ENCODE assay signal across 25 cellular contexts in genomic region chr5:181108578-181109165, GRCh38. TPM values are rescaled to one million over a fixed set of nuclear protein-coding genes. Genes with fewer than 3 reads are reported as not detected.
A peak's percentile ranks its signal among the peaks of the same experiment; 100 is the strongest.
DNase-seq lines count a peak whose midpoint lies in the region; ATAC-seq and TF ChIP-seq lines count a peak whose summit lies in the region.
"Had no signal": no experiment of that assay in that cellular context is flagged by ENCODE, and none has a peak within 500 bp of the region (broad histone marks: within the 10 kb centered on the region; RNA-seq: fewer than 3 reads in every experiment).

No MANE protein-coding gene starts in this region.

- no peak overlapping the region for H3K27ac Mint-ChIP-seq in activated CD4-positive, alpha-beta T cell treated with anti-CD3 and anti-CD28 coated beads, Interleukin-2, amount 10 ng/mL, durations not matched to agents 7 days and 5 days
- no peak overlapping the region for H3K27ac Mint-ChIP-seq in activated CD4-positive, alpha-beta T cell treated with anti-CD3 and anti-CD28 coated beads for 36 hours
- no peak overlapping the region for H3K27ac Mint-ChIP-seq in activated T-helper 1 cell treated with anti-CD3 and anti-CD28 coated beads, Interleukin-12 subunit alpha, Interleukin-12 subunit beta, Interleukin-2, Interleukin-4 antibody, amounts not matched to agents 30 ng/mL and 10 ng/mL and 1 ng/mL, durations not matched to agents 14 hours and 24 hours and 36 hours
- H3K27ac Mint-ChIP-seq: B cell; CD8-positive, alpha-beta T cell had no signal

- DNase-seq in activated CD4-positive, alpha-beta T cell treated with anti-CD3 and anti-CD28 coated beads, Interleukin-2, amount 10 ng/mL, durations not matched to agents 7 days and 5 days = peak; percentile 1
- DNase-seq in activated CD4-positive, alpha-beta T cell treated with anti-CD3 and anti-CD28 coated beads for 36 hours = no peak
- DNase-seq in left lobe of liver (ENCODE audit: low spot score) (peak; percentile 10), sciatic nerve (ENCODE audit: low spot score) (peak; percentile 52), activated gamma-delta T cell (lab: John Stamatoyannopoulos, UW) (no peak)
- DNase-seq in activated T-helper 1 cell treated with anti-CD3 and anti-CD28 coated beads, Interleukin-12 subunit alpha, Interleukin-12 subunit beta, Interleukin-2, Interleukin-4 antibody, amounts not matched to agents 30 ng/mL and 10 ng/mL and 1 ng/mL, durations not matched to agents 14 hours and 24 hours and 36 hours (ENCODE audit: low spot score) = no peak
- DNase-seq: Caco-2; CD8-positive, alpha-beta T cell; H7; NCI-H1048; NCI-H1417; NCI-H1694; NCI-H2029 treated with DMSO at 0.1 percent for 48 hours; NCI-H446 treated with DMSO at 0.1 percent for 48 hours; NCI-H526; NCI-H82; NK-92 treated with Interleukin-12 subunit alpha and Interleukin-12 subunit beta, amount 100 ng/mL, for 24 hours; PC-9; SHP77 had no signal

- no peaks in the 10 kb centered on the region for H3K9me3 Mint-ChIP-seq in activated CD4-positive, alpha-beta T cell treated with anti-CD3 and anti-CD28 coated beads, Interleukin-2, amount 10 ng/mL, durations not matched to agents 7 days and 5 days
- H3K9me3 Mint-ChIP-seq in activated CD4-positive, alpha-beta T cell treated with anti-CD3 and anti-CD28 coated beads for 36 hours (ENCODE audit: low read depth) = no peaks in the 10 kb centered on the region
- no peaks in the 10 kb centered on the region for H3K9me3 Mint-ChIP-seq in activated T-helper 1 cell treated with anti-CD3 and anti-CD28 coated beads, Interleukin-12 subunit alpha, Interleukin-12 subunit beta, Interleukin-2, Interleukin-4 antibody, amounts not matched to agents 30 ng/mL and 10 ng/mL and 1 ng/mL, durations not matched to agents 14 hours and 24 hours and 36 hours
- H3K9me3 Mint-ChIP-seq: CD8-positive, alpha-beta T cell had no signal

- no peak overlapping the region for H3K4me3 Mint-ChIP-seq in activated CD4-positive, alpha-beta T cell treated with anti-CD3 and anti-CD28 coated beads, Interleukin-2, amount 10 ng/mL, durations not matched to agents 7 days and 5 days
- H3K4me3 Mint-ChIP-seq in activated CD4-positive, alpha-beta T cell treated with anti-CD3 and anti-CD28 coated beads for 36 hours = no peak overlapping the region
- no peak overlapping the region for H3K4me3 Mint-ChIP-seq in activated T-helper 1 cell treated with anti-CD3 and anti-CD28 coated beads, Interleukin-12 subunit alpha, Interleukin-12 subunit beta, Interleukin-2, Interleukin-4 antibody, amounts not matched to agents 30 ng/mL and 10 ng/mL and 1 ng/mL, durations not matched to agents 14 hours and 24 hours and 36 hours
- H3K4me3 Mint-ChIP-seq: B cell; CD8-positive, alpha-beta T cell had no signal

- peaks cover 31% of the 10 kb centered on the region for H3K27me3 Mint-ChIP-seq in activated CD4-positive, alpha-beta T cell treated with anti-CD3 and anti-CD28 coated beads, Interleukin-2, amount 10 ng/mL, durations not matched to agents 7 days and 5 days
- H3K27me3 Mint-ChIP-seq in activated CD4-positive, alpha-beta T cell treated with anti-CD3 and anti-CD28 coated beads for 36 hours = peaks cover 57% of the 10 kb centered on the region
- H3K27me3 Mint-ChIP-seq in activated T-helper 1 cell treated with anti-CD3 and anti-CD28 coated beads, Interleukin-12 subunit alpha, Interleukin-12 subunit beta, Interleukin-2, Interleukin-4 antibody, amounts not matched to agents 30 ng/mL and 10 ng/mL and 1 ng/mL, durations not matched to agents 14 hours and 24 hours and 36 hours (ENCODE audit: insufficient read depth) = peaks cover 27% of the 10 kb centered on the region

- H3K36me3 ChIP-seq in HEK293 (ENCODE audit: control insufficient read depth in 2 of 2, insufficient read depth in 1 of 2, low read length in 2 of 2) = no peaks in the 10 kb centered on the region

- ATAC-seq in activated CD4-positive, alpha-beta T cell treated with anti-CD3 and anti-CD28 coated beads for 36 hours = no peak
- ATAC-seq in left lobe of liver = no peak
- ATAC-seq in sciatic nerve = no peak
- ATAC-seq: CD8-positive, alpha-beta T cell had no signal

- H3K4me3 ChIP-seq in HEK293 (ENCODE audit: low read depth, low read length) = no peak overlapping the region
- H3K4me3 ChIP-seq: PC-9 had no signal

- intact Hi-C loops in activated CD4-positive, alpha-beta T cell treated with anti-CD3 and anti-CD28 coated beads for 36 hours (cut with DNase I, micrococcal nuclease) = no loop called here
- intact Hi-C loops in sciatic nerve (cut with DNase I) = no loop called here
- intact Hi-C loops in activated T-helper 1 cell treated with anti-CD3 and anti-CD28 coated beads, Interleukin-12 subunit alpha, Interleukin-12 subunit beta, Interleukin-2, Interleukin-4 antibody, amounts not matched to agents 30 ng/mL and 10 ng/mL and 1 ng/mL, durations not matched to agents 14 hours and 24 hours and 36 hours (cut with micrococcal nuclease) = no loop called here

- no peak overlapping the region for H3K27ac ChIP-seq in HEK293 (ENCODE audit: extremely low read depth, low read depth, low read length)
- H3K27ac ChIP-seq: 22Rv1, C4-2B, KMS-11, PC-9 had no signal

- POLR2A ChIA-PET in activated CD4-positive, alpha-beta T cell treated with anti-CD3 and anti-CD28 coated beads, Interleukin-2, amount 10 ng/mL, durations not matched to agents 7 days and 5 days (lab: Charles Lee) = no interaction called here
- POLR2A ChIA-PET in activated CD4-positive, alpha-beta T cell treated with anti-CD3 and anti-CD28 coated beads for 36 hours (lab: Charles Lee) = interaction anchor here (0.6 kb wide), 1 partner anchor 482 kb away, joined by 7 read pairs; no protein-coding TSS in a partner anchor
- POLR2A ChIA-PET in HEK293 (lab: Yijun Ruan, JAX) = no interaction called here

- no peak for TF ChIP-seq CTCF in HEK293 (tag by site-specific recombination; IDR thresholded peaks at IDR 0.05)

- H3K9me3 ChIP-seq in HEK293 (ENCODE audit: control insufficient read depth, insufficient read depth, low read depth, low read length) = no peaks in the 10 kb centered on the region
- H3K9me3 ChIP-seq: Caco-2 had no signal

- CTCF ChIA-PET in activated CD4-positive, alpha-beta T cell treated with anti-CD3 and anti-CD28 coated beads, Interleukin-2, amount 10 ng/mL, durations not matched to agents 7 days and 5 days (lab: Charles Lee) = no interaction called here
- CTCF ChIA-PET in activated CD4-positive, alpha-beta T cell treated with anti-CD3 and anti-CD28 coated beads for 36 hours (lab: Charles Lee) = no interaction called here
- CTCF ChIA-PET in HEK293 (lab: Yijun Ruan, JAX) = no interaction called here

- H3K36me3 Mint-ChIP-seq in activated CD4-positive, alpha-beta T cell treated with anti-CD3 and anti-CD28 coated beads, Interleukin-2, amount 10 ng/mL, durations not matched to agents 7 days and 5 days (ENCODE audit: low read depth) = peaks cover 6% of the 10 kb centered on the region
- H3K36me3 Mint-ChIP-seq in activated CD4-positive, alpha-beta T cell treated with anti-CD3 and anti-CD28 coated beads for 36 hours (ENCODE audit: low read depth) = no peaks in the 10 kb centered on the region
- H3K36me3 Mint-ChIP-seq in activated T-helper 1 cell treated with anti-CD3 and anti-CD28 coated beads, Interleukin-12 subunit alpha, Interleukin-12 subunit beta, Interleukin-2, Interleukin-4 antibody, amounts not matched to agents 30 ng/mL and 10 ng/mL and 1 ng/mL, durations not matched to agents 14 hours and 24 hours and 36 hours (ENCODE audit: low read depth) = no peaks in the 10 kb centered on the region
- H3K36me3 Mint-ChIP-seq: CD8-positive, alpha-beta T cell had no signal

- no peaks in the 10 kb centered on the region for H3K4me1 ChIP-seq in HEK293 (ENCODE audit: control insufficient read depth, insufficient read depth, low read length)
- H3K4me1 ChIP-seq: Caco-2 had no signal

- H3K4me1 Mint-ChIP-seq in activated CD4-positive, alpha-beta T cell treated with anti-CD3 and anti-CD28 coated beads, Interleukin-2, amount 10 ng/mL, durations not matched to agents 7 days and 5 days = peaks cover 5% of the 10 kb centered on the region
- peaks cover 5% of the 10 kb centered on the region for H3K4me1 Mint-ChIP-seq in activated CD4-positive, alpha-beta T cell treated with anti-CD3 and anti-CD28 coated beads for 36 hours
- peaks cover 4% of the 10 kb centered on the region for H3K4me1 Mint-ChIP-seq in activated T-helper 1 cell treated with anti-CD3 and anti-CD28 coated beads, Interleukin-12 subunit alpha, Interleukin-12 subunit beta, Interleukin-2, Interleukin-4 antibody, amounts not matched to agents 30 ng/mL and 10 ng/mL and 1 ng/mL, durations not matched to agents 14 hours and 24 hours and 36 hours (ENCODE audit: low read depth)

TF ChIP-seq in HEK293, 187 proteins besides CTCF, POLR2A, EP300 and RAD21:
- TF ChIP-seq KLF9 (tag by site-specific recombination; IDR thresholded peaks at IDR 0.05; ENCODE audit: low read depth) (0 out of 2 replicates have a peak, but pooled peaks have one; percentile 15), ZNF354C (tag by site-specific recombination; IDR thresholded peaks at IDR 0.05; ENCODE audit: borderline replicate concordance, low read depth) (no peak)

RNA-seq across cellular contexts. Expression of gene OR2V1, which starts 22.3 kb away (rescaled TPM):
- total RNA-seq in activated CD4-positive, alpha-beta T cell treated with anti-CD3 and anti-CD28 coated beads, Interleukin-2, amount 10 ng/mL, durations not matched to agents 7 days and 5 days = not detected
- not detected for total RNA-seq in activated CD4-positive, alpha-beta T cell treated with anti-CD3 and anti-CD28 coated beads for 36 hours
- not detected for total RNA-seq in left lobe of liver
- total RNA-seq in sciatic nerve = not detected
- total RNA-seq in activated T-helper 1 cell treated with anti-CD3 and anti-CD28 coated beads, Interleukin-12 subunit alpha, Interleukin-12 subunit beta, Interleukin-2, Interleukin-4 antibody, amounts not matched to agents 30 ng/mL and 10 ng/mL and 1 ng/mL, durations not matched to agents 14 hours and 24 hours and 36 hours = not detected in 2 replicates
- total RNA-seq: B cell; Caco-2; CD8-positive, alpha-beta T cell; H7; PC-9; RPMI7951 had no signal

RNA-seq across cellular contexts. Expression of gene OR2V2, which starts 38.7 kb away (rescaled TPM):
- not detected for total RNA-seq in activated CD4-positive, alpha-beta T cell treated with anti-CD3 and anti-CD28 coated beads, Interleukin-2, amount 10 ng/mL, durations not matched to agents 7 days and 5 days
- total RNA-seq in activated CD4-positive, alpha-beta T cell treated with anti-CD3 and anti-CD28 coated beads for 36 hours = not detected
- total RNA-seq in left lobe of liver (not detected), sciatic nerve (not detected)
- not detected in 2 replicates for total RNA-seq in activated T-helper 1 cell treated with anti-CD3 and anti-CD28 coated beads, Interleukin-12 subunit alpha, Interleukin-12 subunit beta, Interleukin-2, Interleukin-4 antibody, amounts not matched to agents 30 ng/mL and 10 ng/mL and 1 ng/mL, durations not matched to agents 14 hours and 24 hours and 36 hours
- total RNA-seq: B cell; Caco-2; CD8-positive, alpha-beta T cell; H7; PC-9; RPMI7951 had no signal

Comparison
In these comparisons a context has a peak if more than half of its experiments do, and no peak if none do; other contexts are left out.
1. DNase-seq: peak in activated CD4-positive, alpha-beta T cell treated with anti-CD3 and anti-CD28 coated beads, Interleukin-2, amount 10 ng/mL, durations not matched to agents 7 days and 5 days (single experiment), left lobe of liver (single experiment) and sciatic nerve (single experiment); none in activated CD4-positive, alpha-beta T cell treated with anti-CD3 and anti-CD28 coated beads for 36 hours (single experiment), activated gamma-delta T cell (single experiment) and activated T-helper 1 cell treated with anti-CD3 and anti-CD28 coated beads, Interleukin-12 subunit alpha, Interleukin-12 subunit beta, Interleukin-2, Interleukin-4 antibody, amounts not matched to agents 30 ng/mL and 10 ng/mL and 1 ng/mL, durations not matched to agents 14 hours and 24 hours and 36 hours (single experiment).